23 cellular contexts compared by ENCODE assay signal in genomic region chr6:125112934-125113333, GRCh38. TPM values are rescaled to one million over a fixed set of nuclear protein-coding genes. Genes with fewer than 3 reads are reported as not detected.
A peak's percentile ranks its signal among the peaks of the same experiment; 100 is the strongest.
DNase-seq lines count a peak whose midpoint lies in the region; ATAC-seq and TF ChIP-seq lines count a peak whose summit lies in the region.
"Had no signal": no experiment of that assay in that cellular context is flagged by ENCODE, and none has a peak within 500 bp of the region (broad histone marks: within the 10 kb centered on the region; RNA-seq: fewer than 3 reads in every experiment).

No MANE protein-coding gene starts in this region.

- peaks cover 7% of the 10 kb centered on the region for H3K36me3 Mint-ChIP-seq in type B pancreatic cell

- no peaks in the 10 kb centered on the region for H3F3A ChIP-seq in smooth muscle cell (ENCODE audit: low read depth)

- H3K27me3 Mint-ChIP-seq in type B pancreatic cell = no peaks in the 10 kb centered on the region

- TF ChIP-seq CTCF in WERI-Rb-1 (IDR thresholded peaks at IDR 0.05; ENCODE audit: low read depth, low read length) = peak; percentile 54
- TF ChIP-seq CTCF in smooth muscle cell (IDR thresholded peaks at IDR 0.05; ENCODE audit: borderline replicate concordance, insufficient read depth, poor library complexity, severe bottlenecking) = no peak
- TF ChIP-seq CTCF in type B pancreatic cell (conservative IDR thresholded peaks at IDR 0.05) = no peak

- H3K27ac ChIP-seq in WERI-Rb-1 (no peak overlapping the region), smooth muscle cell (ENCODE audit: low read depth) (no peak overlapping the region)
- no peak overlapping the region for H3K27ac ChIP-seq in effector memory CD4-positive, alpha-beta T cell (ENCODE audit: insufficient read depth, low read length, poor library complexity, severe bottlenecking)
- H3K27ac ChIP-seq: BLaER1 treated with 17β-estradiol and CSF1 and Interleukin-3, amounts not matched to agents 10 nM and 100 nM; HL-60 had no signal

- H3K9me3 Mint-ChIP-seq in type B pancreatic cell = peaks cover 27% of the 10 kb centered on the region

- H3K79me2 ChIP-seq in smooth muscle cell (ENCODE audit: low read depth) = no peaks in the 10 kb centered on the region

- no peak overlapping the region for H3K4me2 ChIP-seq in smooth muscle cell
- H3K4me2 ChIP-seq: BLaER1 treated with 17β-estradiol and CSF1 and Interleukin-3, amounts not matched to agents 10 nM and 100 nM; SK-N-SH had no signal

- no peak overlapping the region for H3K4me3 ChIP-seq in WERI-Rb-1 (ENCODE audit: low read depth, low read length)
- H3K4me3 ChIP-seq in smooth muscle cell = no peak overlapping the region
- no peak overlapping the region for H3K4me3 ChIP-seq in effector memory CD4-positive, alpha-beta T cell (ENCODE audit: insufficient read depth, low read depth, low read length, poor library complexity, severe bottlenecking)
- H3K4me3 ChIP-seq: BLaER1 treated with 17β-estradiol and CSF1 and Interleukin-3, amounts not matched to agents 10 nM and 100 nM; GM12878 had no signal

- H3K4me1 ChIP-seq in smooth muscle cell (ENCODE audit: low read depth) = no peaks in the 10 kb centered on the region
- H3K4me1 ChIP-seq in effector memory CD4-positive, alpha-beta T cell (ENCODE audit: control insufficient read depth, insufficient read depth, low read length, poor library complexity, severe bottlenecking) = no peaks in the 10 kb centered on the region
- H3K4me1 ChIP-seq: BLaER1 treated with 17β-estradiol and CSF1 and Interleukin-3, amounts not matched to agents 10 nM and 100 nM had no signal

- ATAC-seq in left lobe of liver = peak; percentile 33
- ATAC-seq: GM12878 had no signal

- no peak overlapping the region for H2AFZ ChIP-seq in smooth muscle cell (ENCODE audit: low read depth)

- no peak overlapping the region for H3K9ac ChIP-seq in smooth muscle cell (ENCODE audit: low read depth)
- H3K9ac ChIP-seq: BLaER1 treated with 17β-estradiol and CSF1 and Interleukin-3, amounts not matched to agents 10 nM and 100 nM; SK-N-SH had no signal

- peak; percentile 17 for DNase-seq in NCI-H82 (lab: John Stamatoyannopoulos, UW)
- no peak for DNase-seq in NCI-H82 treated with DMSO at 0.1 percent for 48 hours (lab: John Stamatoyannopoulos, UW; ENCODE audit: unreplicated experiment)
- DNase-seq in WERI-Rb-1 = no peak
- DNase-seq in left lobe of liver (ENCODE audit: low spot score) = no peak
- DNase-seq in smooth muscle cell (lab: John Stamatoyannopoulos, UW; ENCODE audit: unreplicated experiment) = no peak
- no peak for DNase-seq in amniotic stem cell (lab: John Stamatoyannopoulos, UW)
- no peak for DNase-seq in type B pancreatic cell (ENCODE audit: extremely low spot score, unreplicated experiment)
- DNase-seq in effector memory CD4-positive, alpha-beta T cell = no peak
- DNase-seq: 8988T; Calu3; CD8-positive, alpha-beta memory T cell; DMS53; GDM1; KG1; NCI-H1092 treated with DMSO at 0.1 percent for 48 hours; NCI-H1436 treated with DMSO at 0.1 percent for 48 hours; NCI-H1930; NK-92 treated with Interleukin-12 subunit alpha and Interleukin-12 subunit beta, amount 100 ng/mL, for 24 hours; SIG-M5; SK-N-SH had no signal

- no peaks in the 10 kb centered on the region for H4K20me1 ChIP-seq in smooth muscle cell (ENCODE audit: low read depth)
- H4K20me1 ChIP-seq: BLaER1 treated with 17β-estradiol and CSF1 and Interleukin-3, amounts not matched to agents 10 nM and 100 nM had no signal

- H3K27me3 ChIP-seq in WERI-Rb-1 (ENCODE audit: insufficient read depth, low read depth, severe bottlenecking) (no peaks in the 10 kb centered on the region), smooth muscle cell (ENCODE audit: low read depth) (no peaks in the 10 kb centered on the region)
- H3K27me3 ChIP-seq in effector memory CD4-positive, alpha-beta T cell (replicated peaks; ENCODE audit: control insufficient read depth, insufficient read depth, low read length, poor library complexity, severe bottlenecking) = no peaks in the 10 kb centered on the region
- H3K27me3 ChIP-seq: BLaER1 treated with 17β-estradiol and CSF1 and Interleukin-3, amounts not matched to agents 10 nM and 100 nM had no signal

- H3K9me3 ChIP-seq in WERI-Rb-1 (ENCODE audit: severe bottlenecking) = peaks cover 14% of the 10 kb centered on the region
- H3K9me3 ChIP-seq in smooth muscle cell (replicated peaks; ENCODE audit: low read depth) = peaks cover 18% of the 10 kb centered on the region
- peaks cover 3% of the 10 kb centered on the region for H3K9me3 ChIP-seq in effector memory CD4-positive, alpha-beta T cell (ENCODE audit: control insufficient read depth, low read length)

- H3K27ac Mint-ChIP-seq in type B pancreatic cell = no peak overlapping the region
- H3K27ac Mint-ChIP-seq: CD8-positive, alpha-beta memory T cell had no signal

- H3K4me1 Mint-ChIP-seq in type B pancreatic cell (ENCODE audit: unreplicated experiment) = no peaks in the 10 kb centered on the region
- H3K4me1 Mint-ChIP-seq: CD8-positive, alpha-beta memory T cell had no signal

- H3K4me3 Mint-ChIP-seq in type B pancreatic cell = no peak overlapping the region
- H3K4me3 Mint-ChIP-seq: CD8-positive, alpha-beta memory T cell had no signal

- H3K36me3 ChIP-seq in WERI-Rb-1 (no peaks in the 10 kb centered on the region), smooth muscle cell (ENCODE audit: low read depth) (peaks cover 8% of the 10 kb centered on the region)
- H3K36me3 ChIP-seq in effector memory CD4-positive, alpha-beta T cell (ENCODE audit: control insufficient read depth, insufficient read depth, low read length) = no peaks in the 10 kb centered on the region

RNA-seq across cellular contexts. Expression of gene TPD52L1, which starts 40.6 kb away (rescaled TPM):
- total RNA-seq in left lobe of liver (49.7 TPM), smooth muscle cell (44.5 and 65.8 TPM in 2 replicates), type B pancreatic cell (ENCODE audit: low replicate concordance) (80.4 and 142 TPM in 2 replicates)
- polyA plus RNA-seq in smooth muscle cell = 15.3 and 38.5 TPM in 2 replicates
- total RNA-seq: CD8-positive, alpha-beta memory T cell had no signal
